11 cellular contexts compared by ENCODE assay signal in the genomic region with DNA sequence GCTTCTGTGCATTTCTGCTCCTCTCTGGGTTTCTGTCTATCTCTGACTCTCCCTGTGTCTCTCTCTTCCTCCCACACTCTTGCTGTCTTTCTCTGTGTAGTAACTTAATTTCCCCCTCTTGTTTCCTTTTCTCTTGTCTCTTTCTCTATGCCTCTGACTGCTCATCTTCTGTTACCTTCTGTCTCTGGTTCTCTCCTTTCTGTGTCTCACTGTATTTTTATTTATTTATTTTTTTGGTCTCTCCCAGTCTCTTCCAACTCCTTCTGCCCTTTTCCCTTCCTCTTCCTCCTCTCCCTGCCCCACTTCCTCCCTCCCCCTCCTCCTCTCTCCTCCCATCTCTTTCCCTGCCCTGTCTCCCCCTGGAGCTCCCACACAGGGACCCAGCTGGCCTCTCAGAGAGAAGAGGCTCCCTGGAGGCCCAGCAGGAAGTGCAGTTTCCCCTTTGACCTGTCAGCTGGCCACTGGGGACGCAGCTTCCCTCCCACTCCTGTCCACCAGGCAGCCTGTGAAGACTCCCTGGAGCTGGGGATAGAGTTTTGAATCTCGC. TPM values are rescaled to one million over a fixed set of nuclear protein-coding genes. Genes with fewer than 3 reads are reported as not detected.
DNase-seq lines count a peak whose midpoint lies in the region; ATAC-seq, FAIRE-seq and TF ChIP-seq lines count a peak whose summit lies in the region.
"Had no signal": no experiment of that assay in that cellular context is flagged by ENCODE, and none has a peak within 500 bp of the region (broad histone marks: within the 10 kb centered on the region; RNA-seq: fewer than 3 reads in every experiment).

No MANE protein-coding gene starts in this region.

- peak in 2 of 4 donors; percentile 47 to 56 for ATAC-seq in psoas muscle

- H3K4me1 ChIP-seq in psoas muscle (peaks cover 5% of the 10 kb centered on the region), HAP-1 (no peaks in the 10 kb centered on the region), tibial nerve (peaks cover 0 to 9% (median 3%) of the 10 kb centered on the region in 4 donors)

- H3K27ac ChIP-seq in psoas muscle (no peak overlapping the region), tibial nerve (peak overlapping the region in 1 of 4 donors; percentile 59)
- H3K27ac ChIP-seq: C4-2B had no signal

- whole genome bisulfite sequencing in psoas muscle, 3 donors: 69 to 81% (median 79%) methylated on average over 2 of the region's 2 CpGs
- WGBS in tibial nerve, 2 donors: 28 to 40% methylated on average over 2 of the region's 2 CpGs

- H3K9me3 ChIP-seq in psoas muscle (no peaks in the 10 kb centered on the region), HAP-1 (no peaks in the 10 kb centered on the region), tibial nerve (no peaks in the 10 kb centered on the region)

- in situ Hi-C loops in HAP-1 (cut with MboI; ENCODE audit: low sequenced_read_pairs): no loop called here

- TF ChIP-seq POLR2A in tibial nerve (IDR thresholded peaks at IDR 0.05): no peak

- no peak for FAIRE-seq in RCC 7860 (lab: Jason Lieb, UNC)

- TF ChIP-seq CTCF in fibroblast of villous mesenchyme (IDR thresholded peaks at IDR 0.05; ENCODE audit: insufficient read depth, low read depth, low read length) (peak; percentile 23), psoas muscle (IDR thresholded peaks at IDR 0.05) (no peak), tibial nerve (IDR thresholded peaks at IDR 0.05) (no peak)

- intact Hi-C loops in psoas muscle (cut with DNase I): no loop called here

- DNase-seq in SKM-1 treated with dmso at 0.1 percent for 144 hours (lab: John Stamatoyannopoulos, UW; ENCODE audit: unreplicated experiment) (peak; percentile 33), SKM-1 (lab: John Stamatoyannopoulos, UW; ENCODE audit: unreplicated experiment) (no peak), RCC 7860 (ENCODE audit: low spot score) (peak; percentile 13), fibroblast of villous mesenchyme (ENCODE audit: low read depth) (peak; percentile 81), psoas muscle (peak; percentile 43 to 75), HAP-1 (ENCODE audit: low spot score in 2 of 2) (no peak), tibial nerve (ENCODE audit: low spot score in 2 of 2) (no peak), epidermal melanocyte (ENCODE audit: insufficient read length, low spot score) (no peak)
- DNase-seq: amniotic stem cell, NCI-H748 treated with DMSO at 0.1 percent for 48 hours had no signal

- H3K27me3 ChIP-seq in psoas muscle (ENCODE audit: insufficient read depth in 3 of 3, low read length in 2 of 3) (no peaks in the 10 kb centered on the region), HAP-1 (ENCODE audit: low read depth) (no peaks in the 10 kb centered on the region), tibial nerve (no peaks in the 10 kb centered on the region)

- H3K4me3 ChIP-seq in fibroblast of villous mesenchyme (ENCODE audit: low read depth, low read length): no peak overlapping the region
- H3K4me3 ChIP-seq in psoas muscle: no peak overlapping the region
- no peak overlapping the region for H3K4me3 ChIP-seq in HAP-1
- no peak overlapping the region for H3K4me3 ChIP-seq in tibial nerve

- no peak for TF ChIP-seq EP300 in tibial nerve (IDR thresholded peaks at IDR 0.05)

- H3K36me3 ChIP-seq in psoas muscle (ENCODE audit: insufficient read depth in 1 of 2, low read depth in 1 of 2): no peaks in the 10 kb centered on the region
- no peaks in the 10 kb centered on the region for H3K36me3 ChIP-seq in HAP-1 (replicated peaks)
- no peaks in the 10 kb centered on the region for H3K36me3 ChIP-seq in tibial nerve

RNA-seq across cellular contexts. Expression of a gene that starts 38.3 kb away (rescaled TPM):
- total RNA-seq in fibroblast of villous mesenchyme (1,420 and 1,714 TPM in 2 replicates), psoas muscle (100 to 1,000 TPM in 3 of 4 donors, 10 to 100 TPM in 1; 92.0 to 214 (median 179) TPM), tibial nerve (100 to 1,000 TPM; 361 to 406 (median 386) TPM)
- 10 to 100 TPM; 35.6 to 89.3 (median 56.3) TPM for polyA plus RNA-seq in psoas muscle

RNA-seq across cellular contexts. Expression of a gene that starts 55.4 kb away (rescaled TPM):
- 14.7 and 18.4 TPM in 2 replicates for total RNA-seq in fibroblast of villous mesenchyme
- total RNA-seq in psoas muscle: 100 to 1,000 TPM in 3 of 4 donors, 10 to 100 TPM in 1; 83.9 to 146 (median 112) TPM
- polyA plus RNA-seq in psoas muscle: 100 to 1,000 TPM; 109 to 155 (median 115) TPM
- total RNA-seq in tibial nerve: 10 to 100 TPM; 50.4 to 83.5 (median 68.0) TPM

Comparison
In these comparisons a context has a peak if more than half of its experiments do, and no peak if none do; other contexts are left out.
1. DNase-seq: peak in SKM-1 treated with dmso at 0.1 percent for 144 hours (single experiment), RCC 7860 (single experiment), fibroblast of villous mesenchyme (single experiment) and psoas muscle (2 of 2); none in SKM-1 (single experiment), HAP-1 (0 of 2), tibial nerve (0 of 2) and epidermal melanocyte (single experiment).